Comparison of ENCODE assay signal across 1 cellular context in the genomic region with DNA sequence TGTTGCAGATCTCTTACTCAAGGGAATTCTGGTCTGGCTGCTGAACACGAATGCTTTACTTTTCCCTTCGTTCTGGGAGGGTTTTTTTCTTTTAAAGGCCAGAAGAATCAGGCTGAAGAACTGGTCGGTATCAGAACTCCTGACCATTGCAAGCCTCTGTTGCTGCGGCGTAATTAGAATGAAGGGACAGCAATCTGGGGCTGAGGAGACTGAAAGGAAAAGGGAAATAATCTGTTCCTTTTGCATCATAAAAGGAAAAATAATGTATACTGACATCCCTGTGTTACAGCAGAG.
TF ChIP-seq lines count a peak whose summit lies in the region.

No MANE protein-coding gene starts in this region.

TF ChIP-seq in GM12878, 131 proteins besides CTCF, POLR2A, EP300 and RAD21 (continued from another document):
- TF ChIP-seq, protein P1, sequence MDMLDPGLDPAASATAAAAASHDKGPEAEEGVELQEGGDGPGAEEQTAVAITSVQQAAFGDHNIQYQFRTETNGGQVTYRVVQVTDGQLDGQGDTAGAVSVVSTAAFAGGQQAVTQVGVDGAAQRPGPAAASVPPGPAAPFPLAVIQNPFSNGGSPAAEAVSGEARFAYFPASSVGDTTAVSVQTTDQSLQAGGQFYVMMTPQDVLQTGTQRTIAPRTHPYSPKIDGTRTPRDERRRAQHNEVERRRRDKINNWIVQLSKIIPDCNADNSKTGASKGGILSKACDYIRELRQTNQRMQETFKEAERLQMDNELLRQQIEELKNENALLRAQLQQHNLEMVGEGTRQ (IDR thresholded peaks at IDR 0.05; ENCODE audit: borderline replicate concordance, low read depth, low read length): no peak
